Comparison of ENCODE assay signal across 8 cellular contexts in the genomic region with DNA sequence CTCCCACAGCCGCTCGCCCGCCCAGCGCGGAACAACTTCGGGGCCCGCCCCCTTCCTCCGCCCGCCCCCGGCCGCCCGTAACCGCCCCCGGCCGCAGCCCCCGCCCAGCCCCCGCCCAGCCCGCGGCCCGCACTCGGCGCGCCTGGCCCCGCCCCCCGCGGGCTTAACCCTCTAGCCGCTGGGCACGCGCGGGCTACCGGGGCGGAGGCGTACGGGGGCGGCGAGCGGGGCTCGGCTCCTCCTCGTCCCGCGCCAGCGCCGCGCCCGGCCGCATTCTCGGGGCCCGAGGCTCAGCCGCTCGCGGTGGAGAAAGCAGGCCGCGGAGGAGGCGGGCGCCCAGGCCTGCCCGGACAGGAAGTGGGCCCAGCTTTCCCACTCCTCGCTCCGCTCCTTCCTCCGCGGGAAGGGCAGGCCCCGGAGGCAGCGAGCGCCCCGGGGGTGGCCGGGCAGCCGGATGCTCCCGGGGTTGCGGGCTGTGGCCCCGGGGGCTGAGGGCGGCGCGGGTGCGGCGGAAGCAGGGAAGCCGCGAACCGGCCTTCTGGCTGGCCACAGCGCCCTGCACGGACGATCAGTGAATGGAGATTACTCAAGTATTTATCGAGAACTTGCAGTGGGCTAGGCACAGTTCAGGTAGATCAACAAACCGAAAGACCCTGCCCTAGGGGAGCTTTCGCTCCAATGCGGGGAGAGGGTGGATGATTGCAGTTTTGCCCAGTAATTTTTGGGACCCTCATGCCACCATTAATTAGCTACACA. TPM values are rescaled to one million over a fixed set of nuclear protein-coding genes. Genes with fewer than 3 reads are reported as not detected.
DNase-seq lines count a peak whose midpoint lies in the region; ATAC-seq and TF ChIP-seq lines count a peak whose summit lies in the region.

A gene with protein sequence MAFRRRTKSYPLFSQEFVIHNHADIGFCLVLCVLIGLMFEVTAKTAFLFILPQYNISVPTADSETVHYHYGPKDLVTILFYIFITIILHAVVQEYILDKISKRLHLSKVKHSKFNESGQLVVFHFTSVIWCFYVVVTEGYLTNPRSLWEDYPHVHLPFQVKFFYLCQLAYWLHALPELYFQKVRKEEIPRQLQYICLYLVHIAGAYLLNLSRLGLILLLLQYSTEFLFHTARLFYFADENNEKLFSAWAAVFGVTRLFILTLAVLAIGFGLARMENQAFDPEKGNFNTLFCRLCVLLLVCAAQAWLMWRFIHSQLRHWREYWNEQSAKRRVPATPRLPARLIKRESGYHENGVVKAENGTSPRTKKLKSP (minus strand): TSS at position 39 of the 756 bp plus-strand sequence. CDS start 145 bp downstream, outside the sequence.

- H3K4me1 Mint-ChIP-seq in activated CD4-positive, alpha-beta memory T cell treated with anti-CD3 and anti-CD28 coated beads, Interleukin-2, amount 10 ng/mL, durations not matched to agents 7 days and 5 days, result peaks cover 40% of the 10 kb centered on the region

- POLR2A ChIA-PET in activated CD4-positive, alpha-beta memory T cell treated with anti-CD3 and anti-CD28 coated beads, Interleukin-2, amount 10 ng/mL, durations not matched to agents 7 days and 5 days (lab: Charles Lee), result interaction anchor here (0.7 to 2.8 kb wide), 5 partner anchors 10 to 1182 kb away, joined by 3 to 9 read pairs (median 5); a partner anchor contains a TSS

- H3K9me3 Mint-ChIP-seq in activated CD4-positive, alpha-beta memory T cell treated with anti-CD3 and anti-CD28 coated beads, Interleukin-2, amount 10 ng/mL, durations not matched to agents 7 days and 5 days, result no peaks in the 10 kb centered on the region

- peak; percentile 10; the same call in 1 of the 2 replicates for TF ChIP-seq CTCF in AG10803 (conservative IDR thresholded peaks at IDR 0.05; ENCODE audit: low read length)

- peak within 1 kb of the TSS; percentile 11 for H3K27ac Mint-ChIP-seq in activated CD4-positive, alpha-beta memory T cell treated with anti-CD3 and anti-CD28 coated beads, Interleukin-2, amount 10 ng/mL, durations not matched to agents 7 days and 5 days

- DNase-seq in AG10803 (ENCODE audit: low read depth), result peak; percentile 83
- DNase-seq in NCI-H69 (lab: John Stamatoyannopoulos, UW), result peak; percentile 94
- DNase-seq in activated CD4-positive, alpha-beta memory T cell treated with anti-CD3 and anti-CD28 coated beads, Interleukin-2, amount 10 ng/mL, durations not matched to agents 7 days and 5 days, result peak; percentile 73
- peak; percentile 75 for DNase-seq in effector CD4-positive, alpha-beta T cell
- peak; percentile 81 to 87 for DNase-seq in lung microvascular endothelial cell (ENCODE audit: low read depth in 2 of 2)
- peak; percentile 24 to 56 (median 32) for DNase-seq in stimulated activated CD4-positive, alpha-beta T cell treated with anti-CD3 and anti-CD28 coated beads, TNF-alpha, amount 100 ng/mL, for 48 hours (ENCODE audit: low read depth in 3 of 3)

- peak within 1 kb of the TSS; percentile 96 for H3K4me3 ChIP-seq in AG10803 (ENCODE audit: low read length)

- CTCF ChIA-PET in activated CD4-positive, alpha-beta memory T cell treated with anti-CD3 and anti-CD28 coated beads, Interleukin-2, amount 10 ng/mL, durations not matched to agents 7 days and 5 days (lab: Charles Lee), result interaction anchor here (0.9 to 1.8 kb wide), 4 partner anchors 36 to 156 kb away, joined by 3 to 4 read pairs (median 3); no protein-coding TSS in a partner anchor

- ATAC-seq in GM18907 (IDR thresholded peaks at IDR 0.05; ENCODE audit: unreplicated experiment) (peak; percentile 62), HG03135 (IDR thresholded peaks at IDR 0.05; ENCODE audit: unreplicated experiment) (peak; percentile 53)

- H3K27me3 Mint-ChIP-seq in activated CD4-positive, alpha-beta memory T cell treated with anti-CD3 and anti-CD28 coated beads, Interleukin-2, amount 10 ng/mL, durations not matched to agents 7 days and 5 days, result peaks cover 12% of the 10 kb centered on the region

- H3K36me3 Mint-ChIP-seq in activated CD4-positive, alpha-beta memory T cell treated with anti-CD3 and anti-CD28 coated beads, Interleukin-2, amount 10 ng/mL, durations not matched to agents 7 days and 5 days (ENCODE audit: low read depth), result no peaks in the 10 kb centered on the region

- peak within 1 kb of the TSS; percentile 64 for H3K4me3 Mint-ChIP-seq in activated CD4-positive, alpha-beta memory T cell treated with anti-CD3 and anti-CD28 coated beads, Interleukin-2, amount 10 ng/mL, durations not matched to agents 7 days and 5 days

RNA-seq across cellular contexts. Expression of the gene that starts here (rescaled TPM):
- 1 to 10 TPM; 5.7 to 6.5 TPM for total RNA-seq in activated CD4-positive, alpha-beta memory T cell treated with anti-CD3 and anti-CD28 coated beads, Interleukin-2, amount 10 ng/mL, durations not matched to agents 7 days and 5 days
- 14.3 and 17.7 TPM in 2 replicates for total RNA-seq in lung microvascular endothelial cell

Comparison
In these comparisons a context has a peak if more than half of its experiments do, and no peak if none do; other contexts are left out.
1. Peak in every context shown above with its lines: DNase-seq, ATAC-seq and H3K4me3 ChIP-seq.
2. DNase-seq: peak in every context shown above with its lines; median percentile 94 in NCI-H69; 84 in lung microvascular endothelial cell; 83 in AG10803; 75 in effector CD4-positive, alpha-beta T cell; 73 in activated CD4-positive, alpha-beta memory T cell treated with anti-CD3 and anti-CD28 coated beads, Interleukin-2, amount 10 ng/mL, durations not matched to agents 7 days and 5 days; 32 in stimulated activated CD4-positive, alpha-beta T cell treated with anti-CD3 and anti-CD28 coated beads, TNF-alpha, amount 100 ng/mL, for 48 hours.